In the genomic region with DNA sequence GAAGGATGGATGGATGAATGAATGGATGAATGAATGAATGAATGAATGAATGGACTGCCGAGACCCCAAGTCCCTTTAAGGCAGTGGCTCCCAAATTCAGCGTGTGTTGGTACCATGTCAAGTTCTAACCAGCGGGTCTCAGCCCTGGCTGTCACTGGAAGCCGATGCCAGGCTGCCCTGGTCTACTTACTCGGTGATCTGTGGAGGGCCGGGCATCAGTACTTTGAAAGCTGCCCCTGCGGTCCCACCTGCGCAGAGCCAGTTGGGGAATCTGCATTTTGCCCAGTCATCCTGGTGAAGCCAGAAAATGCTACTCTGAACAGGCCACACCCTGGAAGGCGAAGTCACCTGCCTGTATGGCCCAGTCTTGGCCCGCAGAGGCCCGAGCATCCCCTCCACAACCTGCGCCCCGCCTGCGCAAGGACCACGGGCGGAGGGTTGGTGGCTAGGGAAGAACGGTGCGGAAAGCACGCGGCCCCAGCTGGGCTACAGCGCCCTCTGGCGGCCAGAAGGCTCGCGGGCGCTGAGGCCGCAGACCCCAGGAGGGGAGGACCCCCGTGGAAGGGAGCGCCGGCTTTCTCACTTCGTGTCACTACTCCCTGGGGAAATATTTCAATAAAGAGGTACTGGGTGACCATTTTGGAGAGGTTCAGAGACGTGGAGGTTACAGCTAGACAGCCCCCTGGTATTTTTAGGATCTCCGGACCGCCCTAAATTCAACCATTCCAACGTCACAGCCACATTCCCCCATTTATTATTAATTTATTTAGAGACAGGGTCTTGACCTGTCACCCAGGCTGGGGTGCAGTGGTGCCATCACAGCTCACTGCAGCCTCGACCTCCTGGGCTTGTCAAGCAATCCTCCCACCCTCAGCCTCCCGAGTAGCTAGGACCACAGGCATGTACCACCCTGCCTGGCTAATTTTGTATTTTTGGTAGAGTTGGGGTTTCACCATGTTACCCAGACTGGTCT, we compare ENCODE assay signal across 8 cellular contexts. TPM values are rescaled to one million over a fixed set of nuclear protein-coding genes. Genes with fewer than 3 reads are reported as not detected.
DNase-seq lines count a peak whose midpoint lies in the region; ATAC-seq, FAIRE-seq and TF ChIP-seq lines count a peak whose summit lies in the region.

No MANE protein-coding gene starts in this region.

- H3K27ac ChIP-seq in CD8-positive, alpha-beta T cell (ENCODE audit: low read depth, low read length) = no peak overlapping the region
- no peak overlapping the region for H3K27ac ChIP-seq in small intestine (ENCODE audit: low read depth in 1 of 2, low read length in 1 of 2)

- H3K4me3 ChIP-seq in CD8-positive, alpha-beta T cell (ENCODE audit: low read depth, low read length) = no peak overlapping the region
- no peak overlapping the region for H3K4me3 ChIP-seq in small intestine (ENCODE audit: low read depth in 1 of 2, low read length in 2 of 2)

- peaks cover 2% of the 10 kb centered on the region for H3K4me1 Mint-ChIP-seq in CD8-positive, alpha-beta T cell (ENCODE audit: low read depth)
- H3K4me1 Mint-ChIP-seq in activated naive CD4-positive, alpha-beta T cell treated with anti-CD3 and anti-CD28 coated beads for 36 hours (ENCODE audit: low read depth) = peaks cover 3% of the 10 kb centered on the region

- POLR2A ChIA-PET in CD8-positive, alpha-beta T cell (lab: Charles Lee) = interaction anchor here (1.0 kb wide), 1 partner anchor 58 kb away, joined by 3 read pairs; no protein-coding TSS in a partner anchor

- no peaks in the 10 kb centered on the region for H3K9me3 ChIP-seq in CD8-positive, alpha-beta T cell (ENCODE audit: low read length)
- H3K9me3 ChIP-seq in small intestine (ENCODE audit: control insufficient read depth, low read depth) = no peaks in the 10 kb centered on the region

- peak; percentile 20 to 78 (median 45) for DNase-seq in CD8-positive, alpha-beta T cell
- DNase-seq in RPMI8226 (peak; percentile 72), left cardiac atrium (peak; percentile 59), small intestine (peak; percentile 46)
- peak; percentile 59 for DNase-seq in activated naive CD4-positive, alpha-beta T cell treated with anti-CD3 and anti-CD28 coated beads for 36 hours

- ATAC-seq in CD8-positive, alpha-beta T cell = peak; percentile 77
- ATAC-seq in HG02610 (IDR thresholded peaks at IDR 0.05; ENCODE audit: unreplicated experiment) (peak; percentile 48), left cardiac atrium (peak; percentile 59 to 72), GM21515 (IDR thresholded peaks at IDR 0.05; ENCODE audit: unreplicated experiment) (no peak), HG03108 (IDR thresholded peaks at IDR 0.05; ENCODE audit: unreplicated experiment) (no peak)

- H3K36me3 Mint-ChIP-seq in CD8-positive, alpha-beta T cell = peaks cover 14% of the 10 kb centered on the region
- H3K36me3 Mint-ChIP-seq in activated naive CD4-positive, alpha-beta T cell treated with anti-CD3 and anti-CD28 coated beads for 36 hours (ENCODE audit: low read depth) = no peaks in the 10 kb centered on the region

- no peaks in the 10 kb centered on the region for H3K36me3 ChIP-seq in CD8-positive, alpha-beta T cell (ENCODE audit: insufficient read depth, low read length)
- H3K36me3 ChIP-seq in small intestine (ENCODE audit: control insufficient read depth in 2 of 2, insufficient read depth in 2 of 2, low read length in 2 of 2) = peaks cover 0 to 8% of the 10 kb centered on the region in 2 donors

- no peak for FAIRE-seq in small intestine (lab: Jason Lieb, UNC)

- peaks cover 4% of the 10 kb centered on the region for H3K27me3 Mint-ChIP-seq in CD8-positive, alpha-beta T cell (ENCODE audit: low read depth)
- H3K27me3 Mint-ChIP-seq in activated naive CD4-positive, alpha-beta T cell treated with anti-CD3 and anti-CD28 coated beads for 36 hours (ENCODE audit: low read depth) = no peaks in the 10 kb centered on the region

- H3K27me3 ChIP-seq in CD8-positive, alpha-beta T cell (ENCODE audit: insufficient read depth, low read length) = no peaks in the 10 kb centered on the region
- H3K27me3 ChIP-seq in small intestine (ENCODE audit: control insufficient read depth in 2 of 2, insufficient read depth in 2 of 2, low read length in 2 of 2) = no peaks in the 10 kb centered on the region

- no peak overlapping the region for H3K27ac Mint-ChIP-seq in CD8-positive, alpha-beta T cell
- no peak overlapping the region for H3K27ac Mint-ChIP-seq in activated naive CD4-positive, alpha-beta T cell treated with anti-CD3 and anti-CD28 coated beads for 36 hours

- intact Hi-C loops in CD8-positive, alpha-beta T cell (cut with DNase I, micrococcal nuclease) = loop anchor here (1.0 to 5.0 kb wide), 6 partner anchors 62 to 454 kb away; no protein-coding TSS in a partner anchor
- intact Hi-C loops in activated naive CD4-positive, alpha-beta T cell treated with anti-CD3 and anti-CD28 coated beads for 36 hours (cut with micrococcal nuclease) = loop anchor here (1.0 to 2.0 kb wide), 4 partner anchors 62 to 453 kb away; no protein-coding TSS in a partner anchor
- intact Hi-C loops in left cardiac atrium (cut with DNase I) = loop anchor here (1.0 to 5.0 kb wide), 3 partner anchors 64 to 82 kb away; a partner anchor contains a TSS

- H3K4me3 Mint-ChIP-seq in CD8-positive, alpha-beta T cell = no peak overlapping the region
- no peak overlapping the region for H3K4me3 Mint-ChIP-seq in activated naive CD4-positive, alpha-beta T cell treated with anti-CD3 and anti-CD28 coated beads for 36 hours

- H3K4me1 ChIP-seq in CD8-positive, alpha-beta T cell (ENCODE audit: insufficient read depth, low read length) = peaks cover 4% of the 10 kb centered on the region
- H3K4me1 ChIP-seq in small intestine (ENCODE audit: control insufficient read depth in 2 of 2, insufficient read depth in 1 of 2, low read depth in 1 of 2, low read length in 1 of 2) = no peaks in the 10 kb centered on the region

- peak; percentile 94 for TF ChIP-seq CTCF in CD8-positive, alpha-beta T cell (IDR thresholded peaks at IDR 0.05)

- CTCF ChIA-PET in CD8-positive, alpha-beta T cell (lab: Charles Lee) = interaction anchor here (0.6 to 12.8 kb wide), 29 partner anchors 11 to 347 kb away, joined by 3 to 295 read pairs (median 5); a partner anchor contains a TSS
- CTCF ChIA-PET in activated naive CD4-positive, alpha-beta T cell treated with anti-CD3 and anti-CD28 coated beads for 36 hours (lab: Charles Lee) = interaction anchor here (0.6 to 7.1 kb wide), 32 partner anchors 8 to 345 kb away, joined by 3 to 160 read pairs (median 3); no protein-coding TSS in a partner anchor

- WGBS in small intestine, 3 donors = 20 to 26% (median 25%) methylated on average over 28 to 36 of the region's 36 CpGs

- no peaks in the 10 kb centered on the region for H3K9me3 Mint-ChIP-seq in CD8-positive, alpha-beta T cell
- H3K9me3 Mint-ChIP-seq in activated naive CD4-positive, alpha-beta T cell treated with anti-CD3 and anti-CD28 coated beads for 36 hours = no peaks in the 10 kb centered on the region

RNA-seq across cellular contexts. Expression of a gene that starts 34.9 kb away (rescaled TPM):
- 10 to 100 TPM; 19.6 to 20.7 TPM for total RNA-seq in CD8-positive, alpha-beta T cell
- total RNA-seq in activated naive CD4-positive, alpha-beta T cell treated with anti-CD3 and anti-CD28 coated beads for 36 hours = 10 to 100 TPM in 1 of 2 experiments, 1 to 10 TPM in 1; 9.1 to 10.2 TPM
- total RNA-seq in left cardiac atrium = 10 to 100 TPM; 31.3 to 31.5 TPM
- polyA plus RNA-seq in small intestine = 100 to 1,000 TPM in 1 of 3 donors, 10 to 100 TPM in 2; 28.9 to 150 (median 99.7) TPM

RNA-seq across cellular contexts. Expression of a gene that starts 59.9 kb away (rescaled TPM):
- total RNA-seq in CD8-positive, alpha-beta T cell = 10 to 100 TPM; 94.5 to 99.9 TPM
- 100 to 1,000 TPM; 316 to 322 TPM for total RNA-seq in activated naive CD4-positive, alpha-beta T cell treated with anti-CD3 and anti-CD28 coated beads for 36 hours
- 10 to 100 TPM; 91.0 to 92.4 TPM for total RNA-seq in left cardiac atrium
- polyA plus RNA-seq in small intestine = 100 to 1,000 TPM in 1 of 3 donors, 10 to 100 TPM in 2; 58.8 to 407 (median 92.1) TPM

Comparison
In these comparisons a context has a peak if more than half of its experiments do, and no peak if none do; other contexts are left out.
1. ATAC-seq: peak in CD8-positive, alpha-beta T cell (single experiment), HG02610 (single experiment) and left cardiac atrium (2 of 2); none in GM21515 (single experiment) and HG03108 (single experiment).
2. Peak in every context shown above with its lines, with median percentiles within 50 percentile points of each other: DNase-seq.